Comparison of ENCODE assay signal across 15 cellular contexts in the genomic region with DNA sequence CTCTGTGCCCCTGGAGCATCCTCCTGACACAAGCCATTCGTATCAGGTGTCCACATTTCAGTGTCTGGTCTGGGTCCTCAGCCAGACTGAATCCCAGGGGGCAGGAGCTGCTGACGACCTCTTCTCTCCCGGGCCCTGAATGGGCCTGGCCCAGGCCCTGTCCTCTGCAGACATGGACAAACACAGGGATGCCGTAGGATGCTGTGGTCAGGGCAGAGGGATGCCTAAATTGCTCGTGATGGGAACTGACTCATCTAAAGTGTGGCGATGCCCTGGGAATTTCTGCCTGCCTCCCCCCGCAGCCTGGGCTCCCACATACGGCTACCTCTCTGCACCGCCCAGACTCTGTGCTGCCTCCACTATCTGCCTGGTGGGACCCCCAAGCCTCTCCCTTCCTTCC. TPM values are rescaled to one million over a fixed set of nuclear protein-coding genes. Genes with fewer than 3 reads are reported as not detected.
DNase-seq lines count a peak whose midpoint lies in the region; ATAC-seq and TF ChIP-seq lines count a peak whose summit lies in the region.
"Had no signal": no experiment of that assay in that cellular context is flagged by ENCODE, and none has a peak within 500 bp of the region (broad histone marks: within the 10 kb centered on the region; RNA-seq: fewer than 3 reads in every experiment).

No MANE protein-coding gene starts in this region.

- H2AK5ac ChIP-seq in IMR-90 (ENCODE audit: low read depth, low read length): peak overlapping the region; percentile 89

- no peak for TF ChIP-seq RAD21 in IMR-90 (IDR thresholded peaks at IDR 0.05; ENCODE audit: low read length)

- no peaks in the 10 kb centered on the region for H3K27me3 Mint-ChIP-seq in naive B cell
- H3K27me3 Mint-ChIP-seq in activated CD4-positive, alpha-beta T cell treated with anti-CD3 and anti-CD28 coated beads for 36 hours: no peaks in the 10 kb centered on the region

- H3K27me3 ChIP-seq in BLaER1 treated with 17β-estradiol and CSF1 and Interleukin-3, amounts not matched to agents 10 nM and 100 nM: no peaks in the 10 kb centered on the region
- no peaks in the 10 kb centered on the region for H3K27me3 ChIP-seq in IMR-90 (ENCODE audit: control insufficient read depth, insufficient read depth, low read length)
- H3K27me3 ChIP-seq in upper lobe of left lung: no peaks in the 10 kb centered on the region
- H3K27me3 ChIP-seq: pancreas had no signal

- peak overlapping the region; percentile 85 for H3K4ac ChIP-seq in IMR-90 (ENCODE audit: low read depth, low read length)

- H3K14ac ChIP-seq in IMR-90 (replicated peaks; ENCODE audit: low read depth, low read length): peak overlapping the region; percentile 39

- H3K9me1 ChIP-seq in IMR-90 (ENCODE audit: insufficient read depth, low read length): peaks cover 23% of the 10 kb centered on the region

- peak overlapping the region; percentile 83 for H2AFZ ChIP-seq in IMR-90 (replicated peaks; ENCODE audit: low read length, poor library complexity)
- H2AFZ ChIP-seq: GM23338 had no signal

- H4K91ac ChIP-seq in IMR-90 (ENCODE audit: insufficient read depth, low read depth, low read length): peak overlapping the region; percentile 93

- no peak for TF ChIP-seq EP300 in upper lobe of left lung (IDR thresholded peaks at IDR 0.05)

- no peaks in the 10 kb centered on the region for H3K9me3 ChIP-seq in BLaER1 treated with 17β-estradiol and CSF1 and Interleukin-3, amounts not matched to agents 10 nM and 100 nM (replicated peaks in 1 of 11)
- H3K9me3 ChIP-seq in IMR-90 (ENCODE audit: control insufficient read depth, insufficient read depth, low read length): no peaks in the 10 kb centered on the region
- H3K9me3 ChIP-seq in upper lobe of left lung: no peaks in the 10 kb centered on the region
- H3K9me3 ChIP-seq: pancreas had no signal

- no peak for TF ChIP-seq CTCF in IMR-90 (conservative IDR thresholded peaks at IDR 0.05; ENCODE audit: low read depth, low read length)
- TF ChIP-seq CTCF in upper lobe of left lung (IDR thresholded peaks at IDR 0.05): no peak

- H3K36me3 ChIP-seq in BLaER1 treated with 17β-estradiol and CSF1 and Interleukin-3, amounts not matched to agents 10 nM and 100 nM: no peaks in the 10 kb centered on the region
- H3K36me3 ChIP-seq in IMR-90 (ENCODE audit: control insufficient read depth, insufficient read depth, low read length): no peaks in the 10 kb centered on the region
- no peaks in the 10 kb centered on the region for H3K36me3 ChIP-seq in upper lobe of left lung
- H3K36me3 ChIP-seq: pancreas had no signal

- H3K27ac Mint-ChIP-seq in naive B cell: peak overlapping the region; percentile 3 to 93 (median 89)
- no peak overlapping the region for H3K27ac Mint-ChIP-seq in activated CD4-positive, alpha-beta T cell treated with anti-CD3 and anti-CD28 coated beads for 36 hours
- H3K27ac Mint-ChIP-seq: GM23338 had no signal

- H2AK9ac ChIP-seq in IMR-90 (replicated peaks; ENCODE audit: low read depth, low read length, poor library complexity): peak overlapping the region; percentile 93

- no peaks in the 10 kb centered on the region for H4K20me1 ChIP-seq in BLaER1 treated with 17β-estradiol and CSF1 and Interleukin-3, amounts not matched to agents 10 nM and 100 nM
- no peaks in the 10 kb centered on the region for H4K20me1 ChIP-seq in IMR-90 (ENCODE audit: insufficient read depth, low read length)

- BruUV-seq in IMR-90 (replicated peaks; lab: Mats Ljungman, UMichigan): no TSS peak

- TF ChIP-seq POLR2A in IMR-90 (IDR thresholded peaks at IDR 0.05; ENCODE audit: low read depth, low read length): no peak
- TF ChIP-seq POLR2A in upper lobe of left lung (IDR thresholded peaks at IDR 0.05): no peak

- peaks cover 36 to 50% (median 39%) of the 10 kb centered on the region in 3 donors for H3K4me1 Mint-ChIP-seq in naive B cell
- peaks cover 7% of the 10 kb centered on the region for H3K4me1 Mint-ChIP-seq in activated CD4-positive, alpha-beta T cell treated with anti-CD3 and anti-CD28 coated beads for 36 hours

- peak overlapping the region; percentile 97; the same call in 2 of the 3 replicates for H2BK15ac ChIP-seq in IMR-90 (ENCODE audit: low read depth, low read length)

- peak overlapping the region; percentile 78 to 80; a peak in 3 of 4 replicates for H4K8ac ChIP-seq in IMR-90 (ENCODE audit: low read depth in 2 of 2, low read length in 2 of 2)

- 80% methylated on average over 2 of the region's 9 CpGs; no CpG with 5 or more reads in 1 of the 2 experiments for WGBS in IMR-90 (ENCODE audit: extremely low coverage in 2 of 2, insufficient read length in 1 of 2), 2 experiments
- WGBS in upper lobe of left lung, 2 donors: 86 to 92% methylated on average over 9 of the region's 9 CpGs

- H3K9me3 Mint-ChIP-seq in naive B cell: no peaks in the 10 kb centered on the region
- H3K9me3 Mint-ChIP-seq in activated CD4-positive, alpha-beta T cell treated with anti-CD3 and anti-CD28 coated beads for 36 hours (ENCODE audit: low read depth): no peaks in the 10 kb centered on the region
- H3K9me3 Mint-ChIP-seq: GM23338 had no signal

- CTCF ChIA-PET in IMR-90 (lab: Yijun Ruan, JAX): interaction anchor here (2.0 kb wide), 1 partner anchor 24 kb away, joined by 6 read pairs; no protein-coding TSS in a partner anchor
- CTCF ChIA-PET in activated CD4-positive, alpha-beta T cell treated with anti-CD3 and anti-CD28 coated beads for 36 hours (lab: Charles Lee): no interaction called here

- H3K27ac ChIP-seq in BLaER1 treated with 17β-estradiol and CSF1 and Interleukin-3, amounts not matched to agents 10 nM and 100 nM: peak overlapping the region in 10 of 11 experiments; percentile 35 to 79 (median 66); a peak in 20 of 22 replicates
- H3K27ac ChIP-seq in IMR-90 (ENCODE audit: insufficient read depth, low read length): peak overlapping the region; percentile 65; the same call in 1 of the 2 replicates
- no peak overlapping the region for H3K27ac ChIP-seq in upper lobe of left lung
- H3K27ac ChIP-seq: pancreas had no signal

- peak overlapping the region; percentile 69; the same call in 1 of the 2 replicates for H4K5ac ChIP-seq in IMR-90 (ENCODE audit: low read depth, low read length)

- peaks cover 35 to 58% (median 49%) of the 10 kb centered on the region in 10 experiments for H3K4me1 ChIP-seq in BLaER1 treated with 17β-estradiol and CSF1 and Interleukin-3, amounts not matched to agents 10 nM and 100 nM
- H3K4me1 ChIP-seq in IMR-90 (ENCODE audit: control insufficient read depth, insufficient read depth, low read length) (peaks cover 15% of the 10 kb centered on the region), upper lobe of left lung (peaks cover 0 to 17% (median 15%) of the 10 kb centered on the region in 4 donors)
- H3K4me1 ChIP-seq: pancreas had no signal

- H3K56ac ChIP-seq in IMR-90 (ENCODE audit: extremely low read depth, insufficient read depth, low read length): no peak overlapping the region

- intact Hi-C loops in IMR-90 (cut with micrococcal nuclease): no loop called here
- intact Hi-C loops in activated CD4-positive, alpha-beta T cell treated with anti-CD3 and anti-CD28 coated beads for 36 hours (cut with DNase I, micrococcal nuclease): no loop called here

- dilution Hi-C loops in IMR-90 (cut with HindIII; ENCODE audit: low sequenced_read_pairs, unreplicated experiment): no loop called here

- ATAC-seq in IMR-90 (ENCODE audit: low read depth) (0 out of 2 replicates have a peak, but pooled peaks have one; percentile 8), naive B cell (ENCODE audit: low read depth in 2 of 2) (no peak), upper lobe of left lung (ENCODE audit: low FRiP score in 2 of 2) (no peak), HG03439 (IDR thresholded peaks at IDR 0.05; ENCODE audit: unreplicated experiment) (no peak), GM21576 (IDR thresholded peaks at IDR 0.05; ENCODE audit: unreplicated experiment) (no peak)
- ATAC-seq in activated CD4-positive, alpha-beta T cell treated with anti-CD3 and anti-CD28 coated beads for 36 hours: no peak
- ATAC-seq: GM23338, pancreas had no signal

- peak overlapping the region; percentile 86 for H2BK5ac ChIP-seq in IMR-90 (ENCODE audit: low read depth, low read length, poor library complexity, severe bottlenecking)

- H2BK20ac ChIP-seq in IMR-90 (ENCODE audit: low read depth, low read length): peak overlapping the region; percentile 86

- DNase-seq in IMR-90: peak; percentile 70
- DNase-seq in astrocyte of the hippocampus (ENCODE audit: low read depth, low spot score): peak; percentile 24
- no peak for DNase-seq in naive B cell
- no peak for DNase-seq in upper lobe of left lung
- DNase-seq in activated CD4-positive, alpha-beta T cell treated with anti-CD3 and anti-CD28 coated beads for 36 hours: no peak
- DNase-seq: AML-193; NCI-H1930; NCI-H774; pancreas; SHP77 treated with DMSO at 0.1 percent for 48 hours; stimulated activated CD4-positive, alpha-beta T cell treated with anti-CD3 and anti-CD28 coated beads, Interleukin-12 subunit alpha, Interleukin-12 subunit beta, amount 100 ng/mL, for 4 hours had no signal

- H2BK120ac ChIP-seq in IMR-90 (ENCODE audit: low read depth, low read length): peak overlapping the region; percentile 89

- POLR2A ChIA-PET in IMR-90 (lab: Charles Lee; ENCODE audit: unreplicated experiment): no interaction called here
- POLR2A ChIA-PET in activated CD4-positive, alpha-beta T cell treated with anti-CD3 and anti-CD28 coated beads for 36 hours (lab: Charles Lee): no interaction called here

- H3K9ac ChIP-seq in BLaER1 treated with 17β-estradiol and CSF1 and Interleukin-3, amounts not matched to agents 10 nM and 100 nM: peak overlapping the region in 10 of 11 experiments; percentile 4 to 68 (median 27); a peak in 8 of 22 replicates
- no peak overlapping the region for H3K9ac ChIP-seq in IMR-90 (ENCODE audit: low read depth, low read length)

- peak overlapping the region; percentile 33; the same call in 1 of the 2 replicates for H3K18ac ChIP-seq in IMR-90 (ENCODE audit: low read depth, low read length)

- no peaks in the 10 kb centered on the region for H3K36me3 Mint-ChIP-seq in naive B cell
- no peaks in the 10 kb centered on the region for H3K36me3 Mint-ChIP-seq in activated CD4-positive, alpha-beta T cell treated with anti-CD3 and anti-CD28 coated beads for 36 hours (ENCODE audit: low read depth)

- H3K4me3 ChIP-seq in BLaER1 treated with 17β-estradiol and CSF1 and Interleukin-3, amounts not matched to agents 10 nM and 100 nM: no peak overlapping the region; a peak in 1 of 20 replicates
- H3K4me3 ChIP-seq in IMR-90 (ENCODE audit: insufficient read depth, low read depth, low read length) (no peak overlapping the region), upper lobe of left lung (no peak overlapping the region)
- H3K4me3 ChIP-seq: GM23338, pancreas had no signal

- peak overlapping the region; percentile 68 to 93 (median 89); a peak in 21 of 22 replicates for H3K4me2 ChIP-seq in BLaER1 treated with 17β-estradiol and CSF1 and Interleukin-3, amounts not matched to agents 10 nM and 100 nM
- no peak overlapping the region for H3K4me2 ChIP-seq in IMR-90 (ENCODE audit: low read depth, low read length)
- H3K4me2 ChIP-seq: GM23338 had no signal

- no peaks in the 10 kb centered on the region; a peak in 1 of 4 replicates for H3K79me1 ChIP-seq in IMR-90 (ENCODE audit: low read depth in 1 of 2, low read length in 2 of 2)

- no peak overlapping the region for H3K4me3 Mint-ChIP-seq in naive B cell
- no peak overlapping the region for H3K4me3 Mint-ChIP-seq in activated CD4-positive, alpha-beta T cell treated with anti-CD3 and anti-CD28 coated beads for 36 hours
- H3K4me3 Mint-ChIP-seq: GM23338 had no signal

- no peak overlapping the region for H3K23ac ChIP-seq in IMR-90 (ENCODE audit: low read depth, low read length)

- in situ Hi-C loops in IMR-90 (cut with MboI; ENCODE audit: low sequenced_read_pairs): no loop called here

RNA-seq across cellular contexts. Expression of a gene that starts 58.5 kb away (rescaled TPM):
- total RNA-seq in IMR-90 (2012; rRNA removed) (5.6 and 11.7 TPM in 2 replicates), upper lobe of left lung (1,000 to 10,000 TPM in 4 of 6 donors, 100 to 1,000 TPM in 2; 699 to 3,907 (median 1,498) TPM)
- polyA plus RNA-seq in IMR-90 (2012; rRNA removed) (13.9 and 18.4 TPM in 2 replicates), naive B cell (ENCODE audit: low read depth in 6 of 6) (100 to 1,000 TPM; 260 to 480 (median 378) TPM)
- polyA plus RNA-seq in IMR-90 (2012; cell fraction: cytosol; rRNA removed): 7.8 and 8.4 TPM in 2 replicates
- polyA plus RNA-seq in IMR-90 (2012; cell fraction: nucleus; rRNA removed; ENCODE audit: low replicate concordance): 8.4 and 13.5 TPM in 2 replicates
- total RNA-seq in activated CD4-positive, alpha-beta T cell treated with anti-CD3 and anti-CD28 coated beads for 36 hours: 10 to 100 TPM; 11.2 to 15.1 TPM

Comparison
In these comparisons a context has a peak if more than half of its experiments do, and no peak if none do; other contexts are left out.
1. H3K27ac ChIP-seq: peak in BLaER1 treated with 17β-estradiol and CSF1 and Interleukin-3, amounts not matched to agents 10 nM and 100 nM (10 of 11) and IMR-90 (single experiment); none in upper lobe of left lung (0 of 4).
2. DNase-seq: peak in IMR-90 (single experiment) and astrocyte of the hippocampus (single experiment); none in naive B cell (single experiment), upper lobe of left lung (0 of 2) and activated CD4-positive, alpha-beta T cell treated with anti-CD3 and anti-CD28 coated beads for 36 hours (single experiment).
3. RNA of a gene that starts 58.5 kb away (total RNA-seq): 699 to 3,907 TPM in upper lobe of left lung; 11.2 to 15.1 TPM in activated CD4-positive, alpha-beta T cell treated with anti-CD3 and anti-CD28 coated beads for 36 hours and 5.6 to 11.7 TPM in IMR-90; every median in the first group is over 10 times any median in the second.